Comparison of ENCODE assay signal across 10 cellular contexts in genomic region chr19:28705008-28705407, GRCh38.
DNase-seq lines count a peak whose midpoint lies in the region; ATAC-seq, FAIRE-seq and TF ChIP-seq lines count a peak whose summit lies in the region.
"Had no signal": no experiment of that assay in that cellular context is flagged by ENCODE, and none has a peak within 500 bp of the region (broad histone marks: within the 10 kb centered on the region; RNA-seq: fewer than 3 reads in every experiment).

No MANE protein-coding gene starts in this region.

- no peak overlapping the region for H4K91ac ChIP-seq in H1 (replicated peaks; ENCODE audit: insufficient read length, low read length)

- no peak overlapping the region for H3K4ac ChIP-seq in H1 (replicated peaks; ENCODE audit: insufficient read length, low read depth, low read length)

- no peaks in the 10 kb centered on the region for H3K23me2 ChIP-seq in H1 (ENCODE audit: low read depth, low read length)

- H3K36me3 ChIP-seq in H1 (ENCODE audit: control insufficient read depth in 2 of 4, insufficient read depth in 4 of 4, low read length in 3 of 4): no peaks in the 10 kb centered on the region; a peak in 2 of 8 replicates
- H3K36me3 ChIP-seq: prostate gland had no signal

- no peaks in the 10 kb centered on the region for H3K79me2 ChIP-seq in H1 (ENCODE audit: control insufficient read depth in 1 of 2, insufficient read depth in 2 of 2, low read length in 2 of 2)

- no peak overlapping the region for H3K4me2 ChIP-seq in H1 (ENCODE audit: insufficient read depth in 1 of 2, low read depth in 2 of 2, low read length in 2 of 2)

- no peak overlapping the region for H4K8ac ChIP-seq in H1 (ENCODE audit: extremely low read depth, insufficient read depth, low read length)

- TF ChIP-seq EP300 in H1 (IDR thresholded peaks at IDR 0.05; ENCODE audit: borderline replicate concordance in 1 of 2, low read depth in 2 of 2, low read length in 2 of 2): no peak

- H3K56ac ChIP-seq in H1 (replicated peaks; ENCODE audit: insufficient read length, low read depth, low read length): no peak overlapping the region

- ATAC-seq in HG02588 (IDR thresholded peaks at IDR 0.05; ENCODE audit: unreplicated experiment) (no peak), GM21381 (IDR thresholded peaks at IDR 0.05; ENCODE audit: unreplicated experiment) (no peak)
- ATAC-seq: activated CD8-positive, alpha-beta memory T cell treated with anti-CD3 and anti-CD28 coated beads, Interleukin-2, amount 10 ng/mL, durations not matched to agents 7 days and 5 days had no signal

- POLR2A ChIA-PET in H1 (lab: Charles Lee; ENCODE audit: partially characterized antibody): no interaction called here

- 87% methylated on average over 3 of the region's 3 CpGs; no CpG with 5 or more reads in 1 of the 2 experiments for WGBS in H1 (ENCODE audit: extremely low coverage in 1 of 2, insufficient coverage in 1 of 2, insufficient read length in 1 of 2, insufficient replicate concordance in 2 of 2, low coverage in 1 of 2, low lambda C conversion rate in 2 of 2, missing lambda C conversion rate in 1 of 2), 2 experiments

- H3K4me1 ChIP-seq in H1 (replicated peaks in 1 of 4; ENCODE audit: control insufficient read depth in 3 of 4, insufficient read depth in 4 of 4, low read length in 3 of 4): no peaks in the 10 kb centered on the region
- H3K4me1 ChIP-seq: prostate gland had no signal

- no peak overlapping the region for H2BK15ac ChIP-seq in H1 (ENCODE audit: low read length)

- no peak overlapping the region for H2AK5ac ChIP-seq in H1 (ENCODE audit: low read depth, low read length)

- CTCF ChIA-PET in H1 (lab: Charles Lee; ENCODE audit: partially characterized antibody): interaction anchor here (0.7 to 1.7 kb wide), 13 partner anchors 12 to 250 kb away, joined by 3 to 6 read pairs (median 3); no protein-coding TSS in a partner anchor

- no peak overlapping the region for H4K5ac ChIP-seq in H1 (ENCODE audit: insufficient read length, low read depth, low read length)

- TF ChIP-seq RAD21 in H1 (IDR thresholded peaks at IDR 0.05 in 1 of 2, conservative IDR thresholded peaks at IDR 0.05 in 1 of 2; ENCODE audit: low read depth in 2 of 2, low read length in 2 of 2): peak; percentile 2 to 36; a peak in 2 of 4 replicates

- H3K9me3 ChIP-seq in H1 (ENCODE audit: insufficient read depth in 2 of 2, low read depth in 1 of 2, low read length in 1 of 2): no peaks in the 10 kb centered on the region
- H3K9me3 ChIP-seq: prostate gland had no signal

- no peaks in the 10 kb centered on the region for H4K20me1 ChIP-seq in H1 (replicated peaks in 1 of 2; ENCODE audit: control insufficient read depth in 1 of 2, insufficient read depth in 2 of 2, low read length in 2 of 2)

- TF ChIP-seq CTCF in H1 (IDR thresholded peaks at IDR 0.05; ENCODE audit: control extremely low read depth in 1 of 3, insufficient read depth in 1 of 3, low read depth in 1 of 3, low read length in 3 of 3): peak in 2 of 3 experiments; percentile 41 to 58; a peak in 3 of 4 replicates

- H3K23ac ChIP-seq in H1 (ENCODE audit: insufficient read length): no peak overlapping the region

- FAIRE-seq in G401.6 (lab: Jason Lieb, UNC) (peak; percentile 88), H1 (lab: Jason Lieb, UNC) (peak; percentile 39)

- H2AFZ ChIP-seq in H1 (ENCODE audit: low read length): no peak overlapping the region

- no peaks in the 10 kb centered on the region for H3K79me1 ChIP-seq in H1 (ENCODE audit: low read depth, low read length)

- H3K27ac ChIP-seq in H1 (ENCODE audit: low read depth, low read length): no peak overlapping the region
- H3K27ac ChIP-seq: prostate gland had no signal

- no peak overlapping the region for H2BK120ac ChIP-seq in H1 (replicated peaks; ENCODE audit: low read depth, low read length)

- DNase-seq in NCI-H2227 (lab: John Stamatoyannopoulos, UW; ENCODE audit: unreplicated experiment): peak; percentile 67
- no peak for DNase-seq in H1 (ENCODE audit: low read depth in 1 of 2, low spot score in 2 of 2)
- DNase-seq in non-pigmented ciliary epithelial cell (ENCODE audit: low read depth): peak; percentile 44
- no peak for DNase-seq in NCI-H2029 treated with DMSO at 0.1 percent for 48 hours (lab: John Stamatoyannopoulos, UW)
- no peak for DNase-seq in HPDE6-E6E7 (ENCODE audit: extremely low spot score)
- DNase-seq: activated CD8-positive, alpha-beta memory T cell treated with anti-CD3 and anti-CD28 coated beads, Interleukin-2, amount 10 ng/mL, durations not matched to agents 7 days and 5 days had no signal

- no peak overlapping the region for H2BK12ac ChIP-seq in H1 (ENCODE audit: low read depth, low read length)

- no peak for TF ChIP-seq POLR2A in H1 (IDR thresholded peaks at IDR 0.05; ENCODE audit: control extremely low read depth in 1 of 2, low read depth in 2 of 2, low read length in 2 of 2)

- H3K18ac ChIP-seq in H1 (ENCODE audit: extremely low read depth, low read length): no peak overlapping the region

- H3K14ac ChIP-seq in H1 (ENCODE audit: insufficient read length): no peak overlapping the region

- no peak overlapping the region for H2BK20ac ChIP-seq in H1 (ENCODE audit: low read length)

- no peak overlapping the region for H2BK5ac ChIP-seq in H1 (ENCODE audit: low read depth, low read length)

- no peaks in the 10 kb centered on the region for H3K27me3 ChIP-seq in H1 (replicated peaks in 1 of 4; ENCODE audit: control insufficient read depth in 3 of 4, extremely low read depth in 1 of 4, insufficient read depth in 3 of 4, low read length in 3 of 4)

- H3K9ac ChIP-seq in H1 (replicated peaks in 1 of 4; ENCODE audit: extremely low read depth in 1 of 4, low read depth in 3 of 4, low read length in 3 of 4): no peak overlapping the region

- no peak overlapping the region for H3K4me3 ChIP-seq in H1 (ENCODE audit: extremely low read depth in 1 of 4, insufficient read depth in 2 of 4, low read depth in 3 of 4, low read length in 4 of 4)
- H3K4me3 ChIP-seq: prostate gland had no signal

TF ChIP-seq in H1, 55 proteins besides CTCF, POLR2A, EP300 and RAD21:
- peak; percentile 74 for TF ChIP-seq JUND (IDR thresholded peaks at IDR 0.05; ENCODE audit: low read length)
- TF ChIP-seq CBX8 (IDR thresholded peaks at IDR 0.05; ENCODE audit: borderline replicate concordance, low read depth, low read length): no peak

Comparison
In these comparisons a context has a peak if more than half of its experiments do, and no peak if none do; other contexts are left out.
1. DNase-seq: peak in NCI-H2227 (single experiment) and non-pigmented ciliary epithelial cell (single experiment); none in H1 (0 of 2), NCI-H2029 treated with DMSO at 0.1 percent for 48 hours (single experiment) and HPDE6-E6E7 (single experiment).